Comparison of ENCODE assay signal across 8 cellular contexts in the genomic region with DNA sequence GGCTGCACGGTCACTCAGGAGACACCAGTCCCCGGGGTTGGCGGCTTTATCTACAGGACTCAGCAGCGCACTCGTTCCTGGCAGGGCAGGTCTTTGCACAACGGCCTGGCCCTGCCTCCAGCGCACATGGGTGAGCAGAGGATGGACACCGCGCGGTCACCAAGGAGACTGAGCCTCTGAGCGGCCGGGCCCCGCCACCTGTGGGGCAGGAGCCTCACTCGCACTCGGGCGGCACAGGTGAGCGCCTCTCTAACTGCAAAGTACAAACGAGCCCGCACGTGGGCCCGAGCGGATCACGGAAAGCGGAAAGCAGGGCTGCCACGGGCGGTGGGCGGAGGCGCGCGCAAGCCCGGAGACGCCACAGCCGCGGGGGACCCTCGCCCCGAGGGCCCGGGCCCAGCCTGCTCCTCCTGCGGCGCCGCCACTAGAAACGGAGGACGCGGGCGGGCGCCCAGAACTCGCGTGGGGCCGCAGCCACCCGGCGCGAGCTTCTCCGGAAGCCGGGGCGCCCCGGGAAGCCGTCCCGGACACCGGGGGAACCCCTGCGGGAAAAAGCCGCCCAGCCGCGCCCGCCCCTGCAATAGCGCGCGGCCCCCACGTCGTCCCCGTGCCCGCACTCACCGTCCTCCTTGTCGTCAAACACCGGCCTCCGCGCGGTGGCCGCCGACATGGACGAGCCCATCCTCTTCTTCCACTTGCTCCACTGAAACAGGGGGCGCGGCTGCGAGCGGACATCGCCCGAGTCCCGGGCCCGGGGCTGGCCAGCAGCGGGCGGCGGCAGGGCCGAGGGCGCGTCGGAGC. TPM values are rescaled to one million over a fixed set of nuclear protein-coding genes. Genes with fewer than 3 reads are reported as not detected.
DNase-seq lines count a peak whose midpoint lies in the region; ATAC-seq and TF ChIP-seq lines count a peak whose summit lies in the region.

No MANE protein-coding gene starts in this region.

- no peak overlapping the region for H3K4me2 ChIP-seq in Karpas-422 (ENCODE audit: low read depth, low read length, poor library complexity, severe bottlenecking)

- H3K27me3 ChIP-seq in muscle layer of duodenum (ENCODE audit: low read depth, low read length) = no peaks in the 10 kb centered on the region
- peaks cover 13% of the 10 kb centered on the region for H3K27me3 ChIP-seq in transverse colon
- H3K27me3 ChIP-seq in Karpas-422 (ENCODE audit: low read length) = no peaks in the 10 kb centered on the region

- WGBS in transverse colon (ENCODE audit: low coverage in 1 of 2), 2 donors = 10% methylated on average over 51 of the region's 94 CpGs; no CpG with 5 or more reads in 1 of the 2 donors

- no peak for TF ChIP-seq POLR2A in transverse colon (IDR thresholded peaks at IDR 0.05)

- no peak for TF ChIP-seq CTCF in transverse colon (IDR thresholded peaks at IDR 0.05)

- H3K36me3 Mint-ChIP-seq in effector memory CD8-positive, alpha-beta T cell (ENCODE audit: insufficient read depth) = peaks cover 4% of the 10 kb centered on the region

- no peaks in the 10 kb centered on the region for H3K9me3 Mint-ChIP-seq in effector memory CD8-positive, alpha-beta T cell

- no peak overlapping the region for H2AFZ ChIP-seq in Karpas-422 (ENCODE audit: low read length)

- DNase-seq in CD1c-positive myeloid dendritic cell (ENCODE audit: extremely low spot score) (peak; percentile 35), HuH-7 (ENCODE audit: low spot score) (peak; percentile 84), transverse colon (peak; percentile 43), Karpas-422 (no peak)
- DNase-seq in activated CD4-positive, alpha-beta T cell treated with anti-CD3 and anti-CD28 coated beads, Interleukin-2, amount 50 U/mL, for 4 hours = peak; percentile 42 to 43
- DNase-seq in effector memory CD8-positive, alpha-beta T cell = peak; percentile 16 to 34 (median 23)

- H3K9me3 ChIP-seq in muscle layer of duodenum (ENCODE audit: control insufficient read depth in 1 of 2, low read length in 2 of 2) (no peaks in the 10 kb centered on the region), transverse colon (no peaks in the 10 kb centered on the region), Karpas-422 (ENCODE audit: low read length) (no peaks in the 10 kb centered on the region)

- intact Hi-C loops in transverse colon (cut with DNase I; ENCODE audit: low total_unique reads) = no loop called here

- TF ChIP-seq EP300 in transverse colon (IDR thresholded peaks at IDR 0.05; ENCODE audit: low read depth) = no peak

- in situ Hi-C loops in transverse colon (cut with MboI; ENCODE audit: low pct_ligation_motif_present in 1 of 4, low pct_unique_long_range_greater_than_20kb in 1 of 4, low sequenced_read_pairs in 3 of 4) = no loop called here

- peak overlapping the region; percentile 88 for H3K4me3 Mint-ChIP-seq in effector memory CD8-positive, alpha-beta T cell

- H3K79me2 ChIP-seq in Karpas-422 (ENCODE audit: low read length) = no peaks in the 10 kb centered on the region

- H3K27me3 Mint-ChIP-seq in effector memory CD8-positive, alpha-beta T cell = peaks cover 0 to 15% of the 10 kb centered on the region in 2 donors

- no peak overlapping the region for H3K9ac ChIP-seq in Karpas-422 (ENCODE audit: low read length)

- peak; percentile 2 for ATAC-seq in GM21367 (IDR thresholded peaks at IDR 0.05; ENCODE audit: unreplicated experiment)
- peak; percentile 23 for ATAC-seq in effector memory CD8-positive, alpha-beta T cell (replicated peaks)

- H3K4me1 ChIP-seq in muscle layer of duodenum (ENCODE audit: control insufficient read depth in 1 of 2, insufficient read depth in 2 of 2, low read length in 2 of 2) (peaks cover 0 to 18% of the 10 kb centered on the region in 2 donors), transverse colon (peaks cover 5 to 20% (median 16%) of the 10 kb centered on the region in 4 donors), Karpas-422 (ENCODE audit: low read length) (no peaks in the 10 kb centered on the region)

- H3K27ac ChIP-seq in muscle layer of duodenum (ENCODE audit: low read length) (no peak overlapping the region), transverse colon (peak overlapping the region in 2 of 4 donors; percentile 88 to 92), Karpas-422 (ENCODE audit: low read length) (no peak overlapping the region)

- H3K36me3 ChIP-seq in muscle layer of duodenum (ENCODE audit: control insufficient read depth in 1 of 2, insufficient read depth in 2 of 2, low read length in 2 of 2) = no peaks in the 10 kb centered on the region
- H3K36me3 ChIP-seq in transverse colon = no peaks in the 10 kb centered on the region
- H3K36me3 ChIP-seq in Karpas-422 (ENCODE audit: insufficient read depth, low read length) = no peaks in the 10 kb centered on the region

- peak overlapping the region; percentile 11 to 69 for H3K4me3 ChIP-seq in muscle layer of duodenum (ENCODE audit: low read depth in 1 of 2, low read length in 2 of 2)
- H3K4me3 ChIP-seq in transverse colon = peak overlapping the region; percentile 49 to 91 (median 80)
- no peak overlapping the region for H3K4me3 ChIP-seq in Karpas-422 (ENCODE audit: low read length)

- H4K20me1 ChIP-seq in Karpas-422 (ENCODE audit: insufficient read depth, low read depth, low read length) = no peaks in the 10 kb centered on the region

- peak overlapping the region in 1 of 2 donors; percentile 41 for H3K27ac Mint-ChIP-seq in effector memory CD8-positive, alpha-beta T cell

- H3K9me2 ChIP-seq in Karpas-422 (replicated peaks; ENCODE audit: insufficient read depth, low read length) = no peaks in the 10 kb centered on the region

- H3K4me1 Mint-ChIP-seq in effector memory CD8-positive, alpha-beta T cell (ENCODE audit: low read depth in 2 of 2) = peaks cover 6 to 7% of the 10 kb centered on the region in 2 donors

RNA-seq across cellular contexts. Expression of gene STK32C, which starts 0.6 kb away (rescaled TPM):
- 1 to 10 TPM in 3 of 4 donors, not detected in 1; 2.2 to 7.8 (median 3.7) TPM for total RNA-seq in transverse colon
- 8.4 and 20.7 TPM in 2 replicates for total RNA-seq in Karpas-422 (2014; rRNA removed; shearing (Covaris generic); ENCODE audit: low replicate concordance)

RNA-seq across cellular contexts. Expression of gene LRRC27, which starts 24.8 kb away (rescaled TPM):
- total RNA-seq in transverse colon = 10 to 100 TPM in 1 of 4 donors, 1 to 10 TPM in 2, not detected in 1; 5.9 to 69.5 (median 8.3) TPM
- total RNA-seq in Karpas-422 (2014; rRNA removed; shearing (Covaris generic); ENCODE audit: low replicate concordance) = 2.2 and 12.4 TPM in 2 replicates
